28 cellular contexts compared by ENCODE assay signal in genomic region chr7:17988858-17989257, GRCh38. TPM values are rescaled to one million over a fixed set of nuclear protein-coding genes. Genes with fewer than 3 reads are reported as not detected.
"Had no signal": no experiment of that assay in that cellular context is flagged by ENCODE, and none has a peak within 500 bp of the region (broad histone marks: within the 10 kb centered on the region; RNA-seq: fewer than 3 reads in every experiment).

No MANE protein-coding gene starts in this region.

- H3K9me3 ChIP-seq: heart left ventricle, mucosa of descending colon, testis, tibial nerve had no signal

- H3K36me3 Mint-ChIP-seq: naive thymus-derived CD8-positive, alpha-beta T cell; stimulated activated naive B cell treated with anti-CD40 and anti-IgM and Interleukin-4, amounts not matched to agents 10 μg/mL and 1 μg/mL and 100 μg/mL, for 72 hours had no signal

- H3K27me3 ChIP-seq: heart left ventricle, testis, tibial nerve had no signal

- H3K4me3 ChIP-seq: coronary artery, heart left ventricle, mucosa of descending colon, testis, tibial nerve had no signal

- H3K4me1 ChIP-seq: testis, tibial nerve had no signal

- H3K27me3 Mint-ChIP-seq: stimulated activated naive CD8-positive, alpha-beta T cell treated with anti-CD3 and anti-CD28 coated beads, Interleukin-15, amount 100 ng/mL, for 72 hours had no signal

- H3K36me3 ChIP-seq: heart left ventricle, tibial nerve had no signal

- H3K4me3 Mint-ChIP-seq: naive thymus-derived CD8-positive, alpha-beta T cell; stimulated activated naive B cell treated with anti-CD40 and anti-IgM and Interleukin-4, amounts not matched to agents 10 μg/mL and 1 μg/mL and 100 μg/mL, for 72 hours; stimulated activated naive CD8-positive, alpha-beta T cell treated with anti-CD3 and anti-CD28 coated beads, Interleukin-15, amount 100 ng/mL, for 72 hours had no signal

- H3K27ac Mint-ChIP-seq: stimulated activated naive B cell treated with anti-CD40 and anti-IgM and Interleukin-4, amounts not matched to agents 10 μg/mL and 1 μg/mL and 100 μg/mL, for 72 hours; stimulated activated naive CD8-positive, alpha-beta T cell treated with anti-CD3 and anti-CD28 coated beads, Interleukin-15, amount 100 ng/mL, for 72 hours had no signal

- H3K4me1 Mint-ChIP-seq: stimulated activated naive CD8-positive, alpha-beta T cell treated with anti-CD3 and anti-CD28 coated beads, Interleukin-15, amount 100 ng/mL, for 72 hours had no signal

- DNase-seq: effector CD4-positive, alpha-beta T cell; hypothalamus; mammary epithelial cell; naive thymus-derived CD8-positive, alpha-beta T cell; posterior cingulate gyrus; stimulated activated CD4-positive, alpha-beta T cell treated with anti-CD3 and anti-CD28 coated beads, Interleukin-2, amount 100 ng/mL, for 24 hours; stimulated activated CD4-positive, alpha-beta T cell treated with anti-CD3 and anti-CD28 coated beads, Interleukin-4, amount 100 ng/mL, for 4 hours; stimulated activated naive B cell treated with anti-CD40 and anti-IgM and Interleukin-4, amounts not matched to agents 10 μg/mL and 1 μg/mL and 100 μg/mL, for 72 hours; stimulated activated naive CD8-positive, alpha-beta T cell treated with anti-CD3 and anti-CD28 coated beads, Interleukin-15, amount 100 ng/mL, for 72 hours; testis had no signal

- H3K9me3 Mint-ChIP-seq: naive thymus-derived CD8-positive, alpha-beta T cell; stimulated activated naive B cell treated with anti-CD40 and anti-IgM and Interleukin-4, amounts not matched to agents 10 μg/mL and 1 μg/mL and 100 μg/mL, for 72 hours; stimulated activated naive CD8-positive, alpha-beta T cell treated with anti-CD3 and anti-CD28 coated beads, Interleukin-15, amount 100 ng/mL, for 72 hours had no signal

- H3K27ac ChIP-seq: coronary artery, testis, tibial nerve had no signal

RNA-seq across cellular contexts. Expression of gene PRPS1L1, which starts 38.8 kb away (rescaled TPM):
- total RNA-seq: dermis microvascular lymphatic vessel endothelial cell; esophagus mucosa; fibroblast of lung; frontal cortex; glomerular endothelial cell; heart left ventricle; left lobe of liver; lower leg skin; mammary epithelial cell; mucosa of descending colon; naive thymus-derived CD8-positive, alpha-beta T cell; osteocyte; pulmonary artery endothelial cell; sciatic nerve; skeletal muscle tissue; subcutaneous adipose tissue; tibial nerve; ureter had no signal
- polyA plus RNA-seq: fibroblast of lung; heart left ventricle; mammary epithelial cell; naive thymus-derived CD8-positive, alpha-beta T cell; neural cell had no signal
